Comparison of ENCODE assay signal across 25 cellular contexts in genomic region chr2:26598336-26599006, GRCh38. TPM values are rescaled to one million over a fixed set of nuclear protein-coding genes. Genes with fewer than 3 reads are reported as not detected.
A peak's percentile ranks its signal among the peaks of the same experiment; 100 is the strongest.
DNase-seq lines count a peak whose midpoint lies in the region; ATAC-seq and TF ChIP-seq lines count a peak whose summit lies in the region.
"Had no signal": no experiment of that assay in that cellular context is flagged by ENCODE, and none has a peak within 500 bp of the region (broad histone marks: within the 10 kb centered on the region; RNA-seq: fewer than 3 reads in every experiment).

No MANE protein-coding gene starts in this region.

- WGBS in tibial nerve, 2 donors, result 50 to 57% methylated on average over 12 to 13 of the region's 13 CpGs

- H3K9me3 ChIP-seq in upper lobe of right lung (no peaks in the 10 kb centered on the region), tibial nerve (no peaks in the 10 kb centered on the region)
- H3K9me3 ChIP-seq in CD8-positive, alpha-beta memory T cell (ENCODE audit: low read length), result no peaks in the 10 kb centered on the region
- H3K9me3 ChIP-seq: SJSA1 had no signal

- no peak for TF ChIP-seq EP300 in tibial nerve (IDR thresholded peaks at IDR 0.05)

- peaks cover 13% of the 10 kb centered on the region for H3K27me3 ChIP-seq in upper lobe of right lung
- H3K27me3 ChIP-seq in tibial nerve, result peaks cover 0 to 36% of the 10 kb centered on the region in 2 donors
- peaks cover 7% of the 10 kb centered on the region for H3K27me3 ChIP-seq in CD8-positive, alpha-beta memory T cell (ENCODE audit: insufficient read depth, low read length, poor library complexity, severe bottlenecking)

- no peak overlapping the region for H3K4me3 ChIP-seq in upper lobe of right lung
- no peak overlapping the region for H3K4me3 ChIP-seq in tibial nerve
- H3K4me3 ChIP-seq in CD8-positive, alpha-beta memory T cell (ENCODE audit: low read length), result no peak overlapping the region
- H3K4me3 ChIP-seq: SJSA1 had no signal

- TF ChIP-seq POLR2A in tibial nerve (IDR thresholded peaks at IDR 0.05), result no peak

- DNase-seq in Right ventricle myocardium superior (peak; percentile 22), left cardiac atrium (no peak), WTC11 (ENCODE audit: low spot score) (peak; percentile 19), mesenteric fat pad (ENCODE audit: low spot score) (peak; percentile 57), upper lobe of right lung (peak; percentile 31), tibial nerve (ENCODE audit: low spot score in 2 of 2) (no peak), NCI-H2196 treated with DMSO at 0.1 percent for 48 hours (lab: John Stamatoyannopoulos, UW; ENCODE audit: unreplicated experiment) (no peak)
- DNase-seq in CD8-positive, alpha-beta memory T cell, result no peak
- DNase-seq: activated CD4-positive, alpha-beta T cell treated with anti-CD3 and anti-CD28 coated beads, Interleukin-2, amount 10 ng/mL, durations not matched to agents 7 days and 5 days; activated naive CD4-positive, alpha-beta T cell treated with anti-CD3 and anti-CD28 coated beads for 36 hours; cerebellar nuclear complex; EL; foreskin melanocyte; GOT3; hippocampal formation; NCI-H1092; NCI-H187 treated with DMSO at 0.1 percent for 48 hours; occipital lobe; retina had no signal

- H3K4me3 Mint-ChIP-seq in WTC11, result no peak overlapping the region
- H3K4me3 Mint-ChIP-seq in CD8-positive, alpha-beta memory T cell, result no peak overlapping the region
- H3K4me3 Mint-ChIP-seq: activated CD4-positive, alpha-beta T cell treated with anti-CD3 and anti-CD28 coated beads, Interleukin-2, amount 10 ng/mL, durations not matched to agents 7 days and 5 days; activated naive CD4-positive, alpha-beta T cell treated with anti-CD3 and anti-CD28 coated beads for 36 hours; CD14-positive monocyte had no signal

- no peak overlapping the region for H3K27ac Mint-ChIP-seq in WTC11
- H3K27ac Mint-ChIP-seq in CD8-positive, alpha-beta memory T cell, result no peak overlapping the region
- H3K27ac Mint-ChIP-seq: activated CD4-positive, alpha-beta T cell treated with anti-CD3 and anti-CD28 coated beads, Interleukin-2, amount 10 ng/mL, durations not matched to agents 7 days and 5 days; activated naive CD4-positive, alpha-beta T cell treated with anti-CD3 and anti-CD28 coated beads for 36 hours; CD14-positive monocyte had no signal

- peaks cover 9% of the 10 kb centered on the region for H3K4me1 Mint-ChIP-seq in WTC11
- no peaks in the 10 kb centered on the region for H3K4me1 Mint-ChIP-seq in CD8-positive, alpha-beta memory T cell

- H3K27me3 Mint-ChIP-seq in WTC11 (ENCODE audit: low read depth), result no peaks in the 10 kb centered on the region
- peaks cover 29 to 51% of the 10 kb centered on the region in 2 donors for H3K27me3 Mint-ChIP-seq in CD8-positive, alpha-beta memory T cell

- H3K36me3 Mint-ChIP-seq in WTC11, result no peaks in the 10 kb centered on the region
- no peaks in the 10 kb centered on the region for H3K36me3 Mint-ChIP-seq in CD8-positive, alpha-beta memory T cell
- H3K36me3 Mint-ChIP-seq: CD14-positive monocyte had no signal

- no peaks in the 10 kb centered on the region; the same call in 1 of the 2 replicates for H3K9me3 Mint-ChIP-seq in WTC11
- H3K9me3 Mint-ChIP-seq in CD8-positive, alpha-beta memory T cell, result peaks cover 0 to 2% (median 0%) of the 10 kb centered on the region in 5 donors
- H3K9me3 Mint-ChIP-seq: activated CD4-positive, alpha-beta T cell treated with anti-CD3 and anti-CD28 coated beads, Interleukin-2, amount 10 ng/mL, durations not matched to agents 7 days and 5 days; activated naive CD4-positive, alpha-beta T cell treated with anti-CD3 and anti-CD28 coated beads for 36 hours; CD14-positive monocyte had no signal

- intact Hi-C loops in Right ventricle myocardium superior (cut with DNase I) (no loop called here), left cardiac atrium (cut with DNase I) (no loop called here), upper lobe of right lung (cut with DNase I) (no loop called here)

- ATAC-seq in Right ventricle myocardium superior (ENCODE audit: poor library complexity) (no peak), left cardiac atrium (no peak), WTC11 (no peak), upper lobe of right lung (no peak)

- no peaks in the 10 kb centered on the region for H3K4me1 ChIP-seq in upper lobe of right lung
- no peaks in the 10 kb centered on the region for H3K4me1 ChIP-seq in tibial nerve
- no peaks in the 10 kb centered on the region for H3K4me1 ChIP-seq in CD8-positive, alpha-beta memory T cell (ENCODE audit: insufficient read depth, low read length)
- H3K4me1 ChIP-seq: SJSA1 had no signal

- H3K27ac ChIP-seq in upper lobe of right lung (no peak overlapping the region), tibial nerve (no peak overlapping the region)
- no peak overlapping the region for H3K27ac ChIP-seq in CD8-positive, alpha-beta memory T cell (ENCODE audit: low read depth, low read length)
- H3K27ac ChIP-seq: SJSA1 had no signal

- POLR2A ChIA-PET in WTC11 (lab: Charles Lee), result no interaction called here
- POLR2A ChIA-PET in CD8-positive, alpha-beta memory T cell (lab: Charles Lee), result no interaction called here

- H3K36me3 ChIP-seq in upper lobe of right lung, result no peaks in the 10 kb centered on the region
- no peaks in the 10 kb centered on the region for H3K36me3 ChIP-seq in tibial nerve
- no peaks in the 10 kb centered on the region for H3K36me3 ChIP-seq in CD8-positive, alpha-beta memory T cell (ENCODE audit: insufficient read depth, low read length)
- H3K36me3 ChIP-seq: SJSA1 had no signal

- TF ChIP-seq CTCF in WTC11 (IDR thresholded peaks at IDR 0.05), result no peak
- TF ChIP-seq CTCF in upper lobe of right lung (IDR thresholded peaks at IDR 0.05), result no peak
- TF ChIP-seq CTCF in tibial nerve (IDR thresholded peaks at IDR 0.05), result no peak

- CTCF ChIA-PET in WTC11 (lab: Charles Lee), result interaction anchor here (0.5 to 2.0 kb wide), 5 partner anchors 17 to 164 kb away, joined by 3 to 5 read pairs (median 4); no protein-coding TSS in a partner anchor
- CTCF ChIA-PET in CD8-positive, alpha-beta memory T cell (lab: Charles Lee), result interaction anchor here (1.1 kb wide), 1 partner anchor 419 kb away, joined by 3 read pairs; no protein-coding TSS in a partner anchor

TF ChIP-seq in WTC11, 78 proteins besides CTCF, POLR2A, EP300 and RAD21:
- no peak for TF ChIP-seq FOXK1 (CRISPR knock-in tag; IDR thresholded peaks at IDR 0.05)
- no peak for TF ChIP-seq GABPB1 (CRISPR knock-in tag; IDR thresholded peaks at IDR 0.05)
- TF ChIP-seq ATF1 (CRISPR knock-in tag; IDR thresholded peaks at IDR 0.05), result no peak
- no peak for TF ChIP-seq E2F4 (CRISPR knock-in tag; IDR thresholded peaks at IDR 0.05; ENCODE audit: borderline replicate concordance, low read depth)
- TF ChIP-seq E2F1 (CRISPR knock-in tag; IDR thresholded peaks at IDR 0.05), result no peak
- TF ChIP-seq ZSCAN18 (CRISPR knock-in tag; IDR thresholded peaks at IDR 0.05), result no peak
- TF ChIP-seq ZNF423 (CRISPR knock-in tag; IDR thresholded peaks at IDR 0.05), result no peak

RNA-seq across cellular contexts. Expression of gene CIB4, which starts 42.7 kb away (rescaled TPM):
- not detected for total RNA-seq in Right ventricle myocardium superior
- total RNA-seq in left cardiac atrium, result under 1 TPM in 1 of 2 donors, not detected in 1; 0.44 TPM
- not detected in 3 replicates for total RNA-seq in WTC11 (2021)
- total RNA-seq in mesenteric fat pad, result not detected
- not detected for total RNA-seq in upper lobe of right lung
- not detected for total RNA-seq in tibial nerve
- not detected for total RNA-seq in CD8-positive, alpha-beta memory T cell
- polyA plus RNA-seq in CD8-positive, alpha-beta memory T cell, result not detected
- total RNA-seq: activated CD4-positive, alpha-beta T cell treated with anti-CD3 and anti-CD28 coated beads, Interleukin-2, amount 10 ng/mL, durations not matched to agents 7 days and 5 days; activated naive CD4-positive, alpha-beta T cell treated with anti-CD3 and anti-CD28 coated beads for 36 hours; astrocyte; myocyte; occipital lobe; SJSA1; T-helper 1 cell treated with Interleukin-12 subunit alpha and Interleukin-12 subunit beta and Interleukin-4 antibody, amounts not matched to agents 30 ng/mL and 1 ng/mL, for 36 hours had no signal
- polyA plus RNA-seq: CD14-positive monocyte, esophagus had no signal

Comparison
In these comparisons a context has a peak if more than half of its experiments do, and no peak if none do; other contexts are left out.
1. DNase-seq: peak in Right ventricle myocardium superior (single experiment), WTC11 (single experiment), mesenteric fat pad (single experiment) and upper lobe of right lung (single experiment); none in left cardiac atrium (single experiment), tibial nerve (0 of 2), CD8-positive, alpha-beta memory T cell (0 of 5) and NCI-H2196 treated with DMSO at 0.1 percent for 48 hours (single experiment).